Comparison of ENCODE assay signal across 1 cellular context in the genomic region with DNA sequence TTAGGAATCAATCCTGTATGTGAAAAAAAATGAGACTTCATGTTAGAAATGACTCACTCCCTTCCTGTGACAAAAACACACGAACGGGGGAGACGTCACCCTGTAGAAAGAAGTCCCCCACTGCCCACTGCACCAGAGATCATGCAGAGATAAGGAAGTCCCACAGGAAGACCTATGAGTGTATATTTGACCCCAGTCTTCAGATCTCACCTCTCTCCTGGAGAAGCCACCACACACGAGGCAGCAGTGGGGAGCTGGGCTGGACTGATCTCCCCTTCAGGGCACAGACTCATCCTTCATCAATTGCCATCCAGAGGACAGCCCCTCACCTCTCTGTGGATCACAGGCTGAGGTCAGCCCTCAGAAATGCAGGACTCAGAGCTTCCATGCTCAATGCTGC.
TF ChIP-seq lines count a peak whose summit lies in the region.

No MANE protein-coding gene starts in this region.

TF ChIP-seq in IMR-90, 13 proteins besides CTCF, POLR2A, EP300 and RAD21:
- TF ChIP-seq FOS (IDR thresholded peaks at IDR 0.05; ENCODE audit: low read depth, low read length): 0 out of 2 replicates have a peak, but pooled peaks have one; percentile 30
